1 cellular context compared by ENCODE assay signal in the genomic region with DNA sequence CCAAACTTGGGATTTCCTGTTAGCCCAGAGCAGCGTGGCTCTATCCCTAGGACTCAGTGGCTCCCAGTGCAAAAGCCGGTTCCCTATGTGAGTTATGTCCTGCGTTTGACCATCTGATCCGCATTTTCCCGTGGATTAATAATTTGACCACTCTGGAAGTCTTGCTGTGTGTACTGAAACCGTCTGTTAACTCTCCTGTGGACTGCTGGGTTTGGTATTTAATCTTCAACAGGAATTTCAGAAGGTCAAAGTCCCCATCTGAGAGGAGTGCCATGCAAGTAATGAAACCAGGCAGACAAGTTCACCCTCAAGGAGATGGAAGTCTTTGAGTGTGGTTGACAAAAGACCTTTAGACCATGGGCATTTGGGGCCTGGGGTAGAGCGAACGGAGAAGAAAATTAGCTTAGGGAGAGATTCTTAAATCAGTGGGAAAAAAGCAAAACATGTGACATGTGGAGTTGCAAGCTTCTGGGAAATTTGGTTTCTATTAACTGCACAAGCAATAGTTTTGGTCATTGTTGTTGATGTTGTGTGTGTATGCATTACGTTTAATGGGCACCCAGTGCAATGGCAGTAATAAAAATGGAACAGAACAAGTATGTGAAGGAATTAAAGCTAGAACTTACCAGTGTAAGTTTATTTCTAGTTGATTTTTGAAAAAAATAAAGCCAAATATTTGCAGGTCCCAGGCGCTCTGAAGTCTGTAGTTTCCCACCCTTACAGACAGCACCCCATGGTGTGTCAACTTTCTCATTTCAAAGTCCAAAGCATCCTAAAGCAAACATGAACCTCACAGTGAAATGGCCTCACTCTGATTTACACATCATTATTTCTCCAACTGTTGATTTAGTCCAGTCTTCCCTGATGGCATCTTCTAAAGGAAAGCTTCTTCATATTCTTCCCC.
A peak's percentile ranks its signal among the peaks of the same experiment; 100 is the strongest.
TF ChIP-seq lines count a peak whose summit lies in the region.

No MANE protein-coding gene starts in this region.

TF ChIP-seq in HepG2, 621 proteins besides CTCF, POLR2A, EP300 and RAD21 (continued from another document and continues in another):
- TF ChIP-seq, protein P1, sequence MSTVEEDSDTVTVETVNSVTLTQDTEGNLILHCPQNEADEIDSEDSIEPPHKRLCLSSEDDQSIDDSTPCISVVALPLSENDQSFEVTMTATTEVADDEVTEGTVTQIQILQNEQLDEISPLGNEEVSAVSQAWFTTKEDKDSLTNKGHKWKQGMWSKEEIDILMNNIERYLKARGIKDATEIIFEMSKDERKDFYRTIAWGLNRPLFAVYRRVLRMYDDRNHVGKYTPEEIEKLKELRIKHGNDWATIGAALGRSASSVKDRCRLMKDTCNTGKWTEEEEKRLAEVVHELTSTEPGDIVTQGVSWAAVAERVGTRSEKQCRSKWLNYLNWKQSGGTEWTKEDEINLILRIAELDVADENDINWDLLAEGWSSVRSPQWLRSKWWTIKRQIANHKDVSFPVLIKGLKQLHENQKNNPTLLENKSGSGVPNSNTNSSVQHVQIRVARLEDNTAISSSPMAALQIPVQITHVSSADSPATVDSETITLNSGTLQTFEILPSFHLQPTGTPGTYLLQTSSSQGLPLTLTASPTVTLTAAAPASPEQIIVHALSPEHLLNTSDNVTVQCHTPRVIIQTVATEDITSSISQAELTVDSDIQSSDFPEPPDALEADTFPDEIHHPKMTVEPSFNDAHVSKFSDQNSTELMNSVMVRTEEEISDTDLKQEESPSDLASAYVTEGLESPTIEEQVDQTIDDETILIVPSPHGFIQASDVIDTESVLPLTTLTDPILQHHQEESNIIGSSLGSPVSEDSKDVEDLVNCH (CRISPR knock-in tag; IDR thresholded peaks at IDR 0.05), result no peak
- TF ChIP-seq ZNF460 (CRISPR knock-in tag; IDR thresholded peaks at IDR 0.05; ENCODE audit: borderline replicate concordance) (no peak), ZNF564 (CRISPR knock-in tag; IDR thresholded peaks at IDR 0.05) (no peak), FOXP1 (IDR thresholded peaks at IDR 0.05) (no peak), FOXP1 (CRISPR knock-in tag; IDR thresholded peaks at IDR 0.05) (peak; percentile 75), ZFY (CRISPR knock-in tag; IDR thresholded peaks at IDR 0.05) (0 out of 2 replicates have a peak, but pooled peaks have one; percentile 17), JUND (CRISPR knock-in tag; IDR thresholded peaks at IDR 0.05) (no peak), RFXAP (CRISPR knock-in tag; IDR thresholded peaks at IDR 0.05; ENCODE audit: borderline replicate concordance) (no peak), CCDC6 (CRISPR knock-in tag; IDR thresholded peaks at IDR 0.05) (no peak), NFKB2 (CRISPR knock-in tag; IDR thresholded peaks at IDR 0.05; ENCODE audit: borderline replicate concordance) (no peak), ZNF567 (CRISPR knock-in tag; IDR thresholded peaks at IDR 0.05; ENCODE audit: borderline replicate concordance) (no peak), ZNF256 (CRISPR knock-in tag; conservative IDR thresholded peaks at IDR 0.05) (no peak), JDP2 (CRISPR knock-in tag; IDR thresholded peaks at IDR 0.05; ENCODE audit: borderline replicate concordance) (no peak), SRSF9 (IDR thresholded peaks at IDR 0.05; ENCODE audit: borderline replicate concordance, insufficient read depth, low read depth, low read length, poor library complexity, severe bottlenecking) (no peak), RNF2 (conservative IDR thresholded peaks at IDR 0.05; ENCODE audit: low read depth) (no peak), ZNF17 (CRISPR knock-in tag; IDR thresholded peaks at IDR 0.05) (no peak), TCF12 (IDR thresholded peaks at IDR 0.05) (no peak), TCF12 (CRISPR knock-in tag; IDR thresholded peaks at IDR 0.05) (no peak), SP4 (CRISPR knock-in tag; IDR thresholded peaks at IDR 0.05) (no peak), ZNF629 (CRISPR knock-in tag; conservative IDR thresholded peaks at IDR 0.05) (no peak; the same call in 1 of the 2 replicates), CREM (IDR thresholded peaks at IDR 0.05) (peak; percentile 84), CREM (CRISPR knock-in tag; IDR thresholded peaks at IDR 0.05) (no peak), ZNF746 (CRISPR knock-in tag; IDR thresholded peaks at IDR 0.05) (no peak; the same call in 1 of the 2 replicates), EZH2 (conservative IDR thresholded peaks at IDR 0.05; ENCODE audit: low read depth, low read length) (no peak), MED13 (CRISPR knock-in tag; IDR thresholded peaks at IDR 0.05) (0 out of 2 replicates have a peak, but pooled peaks have one; percentile 57), ZNF776 (CRISPR knock-in tag; IDR thresholded peaks at IDR 0.05) (no peak), KLF9 (CRISPR knock-in tag; IDR thresholded peaks at IDR 0.05; ENCODE audit: low read depth) (no peak)
- TF ChIP-seq, protein P2, sequence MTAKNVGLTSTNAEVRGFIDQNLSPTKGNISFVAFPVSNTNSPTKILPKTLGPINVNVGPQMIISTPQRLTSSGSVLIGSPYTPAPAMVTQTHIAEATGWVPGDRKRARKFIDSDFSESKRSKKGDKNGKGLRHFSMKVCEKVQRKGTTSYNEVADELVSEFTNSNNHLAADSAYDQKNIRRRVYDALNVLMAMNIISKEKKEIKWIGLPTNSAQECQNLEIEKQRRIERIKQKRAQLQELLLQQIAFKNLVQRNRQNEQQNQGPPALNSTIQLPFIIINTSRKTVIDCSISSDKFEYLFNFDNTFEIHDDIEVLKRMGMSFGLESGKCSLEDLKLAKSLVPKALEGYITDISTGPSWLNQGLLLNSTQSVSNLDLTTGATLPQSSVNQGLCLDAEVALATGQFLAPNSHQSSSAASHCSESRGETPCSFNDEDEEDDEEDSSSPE (CRISPR knock-in tag; IDR thresholded peaks at IDR 0.05), result no peak
- TF ChIP-seq, protein P3, sequence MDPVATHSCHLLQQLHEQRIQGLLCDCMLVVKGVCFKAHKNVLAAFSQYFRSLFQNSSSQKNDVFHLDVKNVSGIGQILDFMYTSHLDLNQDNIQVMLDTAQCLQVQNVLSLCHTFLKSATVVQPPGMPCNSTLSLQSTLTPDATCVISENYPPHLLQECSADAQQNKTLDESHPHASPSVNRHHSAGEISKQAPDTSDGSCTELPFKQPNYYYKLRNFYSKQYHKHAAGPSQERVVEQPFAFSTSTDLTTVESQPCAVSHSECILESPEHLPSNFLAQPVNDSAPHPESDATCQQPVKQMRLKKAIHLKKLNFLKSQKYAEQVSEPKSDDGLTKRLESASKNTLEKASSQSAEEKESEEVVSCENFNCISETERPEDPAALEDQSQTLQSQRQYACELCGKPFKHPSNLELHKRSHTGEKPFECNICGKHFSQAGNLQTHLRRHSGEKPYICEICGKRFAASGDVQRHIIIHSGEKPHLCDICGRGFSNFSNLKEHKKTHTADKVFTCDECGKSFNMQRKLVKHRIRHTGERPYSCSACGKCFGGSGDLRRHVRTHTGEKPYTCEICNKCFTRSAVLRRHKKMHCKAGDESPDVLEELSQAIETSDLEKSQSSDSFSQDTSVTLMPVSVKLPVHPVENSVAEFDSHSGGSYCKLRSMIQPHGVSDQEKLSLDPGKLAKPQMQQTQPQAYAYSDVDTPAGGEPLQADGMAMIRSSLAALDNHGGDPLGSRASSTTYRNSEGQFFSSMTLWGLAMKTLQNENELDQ (CRISPR knock-in tag; IDR thresholded peaks at IDR 0.05; ENCODE audit: borderline replicate concordance), result no peak
- TF ChIP-seq, protein P4, sequence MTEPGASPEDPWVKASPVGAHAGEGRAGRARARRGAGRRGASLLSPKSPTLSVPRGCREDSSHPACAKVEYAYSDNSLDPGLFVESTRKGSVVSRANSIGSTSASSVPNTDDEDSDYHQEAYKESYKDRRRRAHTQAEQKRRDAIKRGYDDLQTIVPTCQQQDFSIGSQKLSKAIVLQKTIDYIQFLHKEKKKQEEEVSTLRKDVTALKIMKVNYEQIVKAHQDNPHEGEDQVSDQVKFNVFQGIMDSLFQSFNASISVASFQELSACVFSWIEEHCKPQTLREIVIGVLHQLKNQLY (CRISPR knock-in tag; IDR thresholded peaks at IDR 0.05), result 0 out of 2 replicates have a peak, but pooled peaks have one; percentile 57
- TF ChIP-seq, protein P5, sequence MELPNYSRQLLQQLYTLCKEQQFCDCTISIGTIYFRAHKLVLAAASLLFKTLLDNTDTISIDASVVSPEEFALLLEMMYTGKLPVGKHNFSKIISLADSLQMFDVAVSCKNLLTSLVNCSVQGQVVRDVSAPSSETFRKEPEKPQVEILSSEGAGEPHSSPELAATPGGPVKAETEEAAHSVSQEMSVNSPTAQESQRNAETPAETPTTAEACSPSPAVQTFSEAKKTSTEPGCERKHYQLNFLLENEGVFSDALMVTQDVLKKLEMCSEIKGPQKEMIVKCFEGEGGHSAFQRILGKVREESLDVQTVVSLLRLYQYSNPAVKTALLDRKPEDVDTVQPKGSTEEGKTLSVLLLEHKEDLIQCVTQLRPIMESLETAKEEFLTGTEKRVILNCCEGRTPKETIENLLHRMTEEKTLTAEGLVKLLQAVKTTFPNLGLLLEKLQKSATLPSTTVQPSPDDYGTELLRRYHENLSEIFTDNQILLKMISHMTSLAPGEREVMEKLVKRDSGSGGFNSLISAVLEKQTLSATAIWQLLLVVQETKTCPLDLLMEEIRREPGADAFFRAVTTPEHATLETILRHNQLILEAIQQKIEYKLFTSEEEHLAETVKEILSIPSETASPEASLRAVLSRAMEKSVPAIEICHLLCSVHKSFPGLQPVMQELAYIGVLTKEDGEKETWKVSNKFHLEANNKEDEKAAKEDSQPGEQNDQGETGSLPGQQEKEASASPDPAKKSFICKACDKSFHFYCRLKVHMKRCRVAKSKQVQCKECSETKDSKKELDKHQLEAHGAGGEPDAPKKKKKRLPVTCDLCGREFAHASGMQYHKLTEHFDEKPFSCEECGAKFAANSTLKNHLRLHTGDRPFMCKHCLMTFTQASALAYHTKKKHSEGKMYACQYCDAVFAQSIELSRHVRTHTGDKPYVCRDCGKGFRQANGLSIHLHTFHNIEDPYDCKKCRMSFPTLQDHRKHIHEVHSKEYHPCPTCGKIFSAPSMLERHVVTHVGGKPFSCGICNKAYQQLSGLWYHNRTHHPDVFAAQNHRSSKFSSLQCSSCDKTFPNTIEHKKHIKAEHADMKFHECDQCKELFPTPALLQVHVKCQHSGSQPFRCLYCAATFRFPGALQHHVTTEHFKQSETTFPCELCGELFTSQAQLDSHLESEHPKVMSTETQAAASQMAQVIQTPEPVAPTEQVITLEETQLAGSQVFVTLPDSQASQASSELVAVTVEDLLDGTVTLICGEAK (IDR thresholded peaks at IDR 0.05), result no peak
- TF ChIP-seq, protein P5 (CRISPR knock-in tag; IDR thresholded peaks at IDR 0.05), result no peak
- TF ChIP-seq, protein P6, sequence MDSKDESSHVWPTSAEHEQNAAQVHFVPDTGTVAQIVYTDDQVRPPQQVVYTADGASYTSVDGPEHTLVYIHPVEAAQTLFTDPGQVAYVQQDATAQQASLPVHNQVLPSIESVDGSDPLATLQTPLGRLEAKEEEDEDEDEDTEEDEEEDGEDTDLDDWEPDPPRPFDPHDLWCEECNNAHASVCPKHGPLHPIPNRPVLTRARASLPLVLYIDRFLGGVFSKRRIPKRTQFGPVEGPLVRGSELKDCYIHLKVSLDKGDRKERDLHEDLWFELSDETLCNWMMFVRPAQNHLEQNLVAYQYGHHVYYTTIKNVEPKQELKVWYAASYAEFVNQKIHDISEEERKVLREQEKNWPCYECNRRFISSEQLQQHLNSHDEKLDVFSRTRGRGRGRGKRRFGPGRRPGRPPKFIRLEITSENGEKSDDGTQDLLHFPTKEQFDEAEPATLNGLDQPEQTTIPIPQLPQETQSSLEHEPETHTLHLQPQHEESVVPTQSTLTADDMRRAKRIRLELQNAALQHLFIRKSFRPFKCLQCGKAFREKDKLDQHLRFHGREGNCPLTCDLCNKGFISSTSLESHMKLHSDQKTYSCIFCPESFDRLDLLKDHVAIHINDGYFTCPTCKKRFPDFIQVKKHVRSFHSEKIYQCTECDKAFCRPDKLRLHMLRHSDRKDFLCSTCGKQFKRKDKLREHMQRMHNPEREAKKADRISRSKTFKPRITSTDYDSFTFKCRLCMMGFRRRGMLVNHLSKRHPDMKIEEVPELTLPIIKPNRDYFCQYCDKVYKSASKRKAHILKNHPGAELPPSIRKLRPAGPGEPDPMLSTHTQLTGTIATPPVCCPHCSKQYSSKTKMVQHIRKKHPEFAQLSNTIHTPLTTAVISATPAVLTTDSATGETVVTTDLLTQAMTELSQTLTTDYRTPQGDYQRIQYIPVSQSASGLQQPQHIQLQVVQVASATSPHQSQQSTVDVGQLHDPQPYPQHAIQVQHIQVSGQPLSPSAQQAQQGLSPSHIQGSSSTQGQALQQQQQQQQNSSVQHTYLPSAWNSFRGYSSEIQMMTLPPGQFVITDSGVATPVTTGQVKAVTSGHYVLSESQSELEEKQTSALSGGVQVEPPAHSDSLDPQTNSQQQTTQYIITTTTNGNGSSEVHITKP (CRISPR knock-in tag; IDR thresholded peaks at IDR 0.05; ENCODE audit: low read depth), result no peak
- TF ChIP-seq, protein P7, sequence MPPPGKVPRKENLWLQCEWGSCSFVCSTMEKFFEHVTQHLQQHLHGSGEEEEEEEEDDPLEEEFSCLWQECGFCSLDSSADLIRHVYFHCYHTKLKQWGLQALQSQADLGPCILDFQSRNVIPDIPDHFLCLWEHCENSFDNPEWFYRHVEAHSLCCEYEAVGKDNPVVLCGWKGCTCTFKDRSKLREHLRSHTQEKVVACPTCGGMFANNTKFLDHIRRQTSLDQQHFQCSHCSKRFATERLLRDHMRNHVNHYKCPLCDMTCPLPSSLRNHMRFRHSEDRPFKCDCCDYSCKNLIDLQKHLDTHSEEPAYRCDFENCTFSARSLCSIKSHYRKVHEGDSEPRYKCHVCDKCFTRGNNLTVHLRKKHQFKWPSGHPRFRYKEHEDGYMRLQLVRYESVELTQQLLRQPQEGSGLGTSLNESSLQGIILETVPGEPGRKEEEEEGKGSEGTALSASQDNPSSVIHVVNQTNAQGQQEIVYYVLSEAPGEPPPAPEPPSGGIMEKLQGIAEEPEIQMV (CRISPR knock-in tag; IDR thresholded peaks at IDR 0.05; ENCODE audit: low read depth), result no peak
